Comparison of ENCODE assay signal across 8 cellular contexts in the genomic region with DNA sequence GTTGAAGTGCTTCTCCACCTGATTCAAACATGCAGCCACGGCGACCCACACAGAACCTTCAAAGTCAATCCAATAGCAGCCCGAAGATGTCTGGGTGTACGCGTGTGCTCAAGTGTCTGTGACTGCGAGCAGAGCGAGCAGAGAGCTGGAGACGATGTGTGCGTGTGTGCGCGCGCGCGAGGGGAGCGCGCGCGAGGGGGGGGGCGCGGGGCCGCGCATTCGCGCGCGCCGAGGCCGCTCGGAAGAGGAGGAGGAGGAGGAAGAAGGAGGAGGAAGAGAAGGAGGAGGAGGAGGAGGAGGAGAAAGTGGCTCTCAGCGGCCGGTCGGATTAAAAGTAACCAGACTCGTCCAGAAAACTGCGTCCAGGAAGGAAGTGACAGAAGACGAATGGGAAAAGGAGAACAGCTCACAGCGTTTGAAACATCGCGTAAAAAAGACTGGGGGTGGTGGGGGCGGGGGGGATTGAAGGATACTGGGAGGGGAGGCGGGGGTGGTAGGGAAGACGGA. TPM values are rescaled to one million over a fixed set of nuclear protein-coding genes. Genes with fewer than 3 reads are reported as not detected.
A peak's percentile ranks its signal among the peaks of the same experiment; 100 is the strongest.
DNase-seq lines count a peak whose midpoint lies in the region; ATAC-seq and TF ChIP-seq lines count a peak whose summit lies in the region.

A gene (minus strand): TSS at position 126 of the 507 bp plus-strand sequence. CDS start 59,396 bp downstream, outside the sequence.

- no peak for TF ChIP-seq EP300 in gastroesophageal sphincter (IDR thresholded peaks at IDR 0.05)

- H3K27ac ChIP-seq in gastroesophageal sphincter: peak within 1 kb of the TSS; percentile 83 to 96 (median 93)

- ATAC-seq in activated T-cell treated with anti-CD3 and anti-CD28 coated beads, Interleukin-2, amount 50 U/mL, for 4 hours: peak in 1 of 2 donors; percentile 63
- peak; percentile 44 for ATAC-seq in HG02840 (IDR thresholded peaks at IDR 0.05; ENCODE audit: low FRiP score, unreplicated experiment)
- no peak for ATAC-seq in activated T-helper 17 cell treated with anti-CD3 and anti-CD28 coated beads, Interleukin-2, amount 50 U/mL, for 72 hours (replicated peaks)
- ATAC-seq in gastroesophageal sphincter: peak; percentile 80

- H3K27me3 ChIP-seq in gastroesophageal sphincter: no peaks in the 10 kb centered on the region

- no peaks in the 10 kb centered on the region for H3K9me3 Mint-ChIP-seq in activated T-cell treated with anti-CD3 and anti-CD28 coated beads, Interleukin-2, amount 50 U/mL, for 4 hours
- H3K9me3 Mint-ChIP-seq in activated T-helper 17 cell treated with anti-CD3 and anti-CD28 coated beads, Interleukin-2, amount 50 U/mL, for 72 hours: no peaks in the 10 kb centered on the region
- H3K9me3 Mint-ChIP-seq in nephron progenitor cell: no peaks in the 10 kb centered on the region

- H3K4me3 ChIP-seq in gastroesophageal sphincter: peak within 1 kb of the TSS; percentile 68 to 79

- peak within 1 kb of the TSS; percentile 86 for H3K4me3 Mint-ChIP-seq in activated T-cell treated with anti-CD3 and anti-CD28 coated beads, Interleukin-2, amount 50 U/mL, for 4 hours
- peak within 1 kb of the TSS; percentile 74 for H3K4me3 Mint-ChIP-seq in activated T-helper 17 cell treated with anti-CD3 and anti-CD28 coated beads, Interleukin-2, amount 50 U/mL, for 72 hours
- peak within 1 kb of the TSS; percentile 95 for H3K4me3 Mint-ChIP-seq in nephron progenitor cell

- H3K4me1 Mint-ChIP-seq in activated T-cell treated with anti-CD3 and anti-CD28 coated beads, Interleukin-2, amount 50 U/mL, for 4 hours (ENCODE audit: low read depth): peaks cover 19% of the 10 kb centered on the region
- H3K4me1 Mint-ChIP-seq in activated T-helper 17 cell treated with anti-CD3 and anti-CD28 coated beads, Interleukin-2, amount 50 U/mL, for 72 hours: peaks cover 20% of the 10 kb centered on the region
- H3K4me1 Mint-ChIP-seq in nephron progenitor cell: peaks cover 7% of the 10 kb centered on the region

- no peaks in the 10 kb centered on the region for H3K9me3 ChIP-seq in gastroesophageal sphincter

- peaks cover 0 to 65% (median 5%) of the 10 kb centered on the region in 3 donors for H3K4me1 ChIP-seq in gastroesophageal sphincter

- TF ChIP-seq POLR2A in gastroesophageal sphincter (IDR thresholded peaks at IDR 0.05): peak; percentile 76 to 86

- DNase-seq in activated T-cell treated with anti-CD3 and anti-CD28 coated beads, Interleukin-2, amount 50 U/mL, for 4 hours: no peak
- DNase-seq in activated T-cell treated with anti-CD3 and anti-CD28 coated beads for 4 hours (no peak), NCI-H510A treated with DMSO at 0.1 percent for 48 hours (lab: John Stamatoyannopoulos, UW) (peak; percentile 64), nephron progenitor cell (peak; percentile 63), OCI-M2 (lab: John Stamatoyannopoulos, UW; ENCODE audit: unreplicated experiment) (no peak)

- peaks cover 51% of the 10 kb centered on the region for H3K27me3 Mint-ChIP-seq in activated T-cell treated with anti-CD3 and anti-CD28 coated beads, Interleukin-2, amount 50 U/mL, for 4 hours (ENCODE audit: low read depth)
- peaks cover 50% of the 10 kb centered on the region for H3K27me3 Mint-ChIP-seq in activated T-helper 17 cell treated with anti-CD3 and anti-CD28 coated beads, Interleukin-2, amount 50 U/mL, for 72 hours
- H3K27me3 Mint-ChIP-seq in nephron progenitor cell (ENCODE audit: low read depth, poor library complexity): peaks cover 76% of the 10 kb centered on the region

- TF ChIP-seq CTCF in gastroesophageal sphincter (IDR thresholded peaks at IDR 0.05) (no peak), nephron progenitor cell (IDR thresholded peaks at IDR 0.05) (no peak)

- WGBS in gastroesophageal sphincter (ENCODE audit: low coverage in 1 of 2), 2 donors: 0% methylated on average over 24 to 33 of the region's 41 CpGs

- H3K27ac Mint-ChIP-seq in activated T-helper 17 cell treated with anti-CD3 and anti-CD28 coated beads, Interleukin-2, amount 50 U/mL, for 72 hours: no peak within 1 kb of the TSS
- no peak within 1 kb of the TSS for H3K27ac Mint-ChIP-seq in nephron progenitor cell

- H3K36me3 ChIP-seq in gastroesophageal sphincter: no peaks in the 10 kb centered on the region

- no peaks in the 10 kb centered on the region for H3K36me3 Mint-ChIP-seq in activated T-cell treated with anti-CD3 and anti-CD28 coated beads, Interleukin-2, amount 50 U/mL, for 4 hours (ENCODE audit: insufficient read depth)
- no peaks in the 10 kb centered on the region for H3K36me3 Mint-ChIP-seq in activated T-helper 17 cell treated with anti-CD3 and anti-CD28 coated beads, Interleukin-2, amount 50 U/mL, for 72 hours (ENCODE audit: low read depth)
- no peaks in the 10 kb centered on the region for H3K36me3 Mint-ChIP-seq in nephron progenitor cell (ENCODE audit: low read depth)

RNA-seq across cellular contexts. Expression of the gene that starts here (rescaled TPM):
- total RNA-seq in activated T-cell treated with anti-CD3 and anti-CD28 coated beads, Interleukin-2, amount 50 U/mL, for 4 hours: 1 to 10 TPM in 2 of 3 donors, under 1 TPM in 1; 0.76 to 3.1 (median 1.4) TPM
- under 1 TPM in 1 of 2 donors, not detected in 1; 0.77 TPM for total RNA-seq in activated T-helper 17 cell treated with anti-CD3 and anti-CD28 coated beads, Interleukin-2, amount 50 U/mL, for 72 hours
- total RNA-seq in gastroesophageal sphincter: 10 to 100 TPM; 23.1 to 66.9 (median 29.5) TPM

Comparison
In these comparisons a context has a peak if more than half of its experiments do, and no peak if none do; other contexts are left out.
1. RNA of the gene that starts here (total RNA-seq): 23.1 to 66.9 TPM in gastroesophageal sphincter; 0.76 to 3.1 TPM in activated T-cell treated with anti-CD3 and anti-CD28 coated beads, Interleukin-2, amount 50 U/mL, for 4 hours and 0.77 TPM in activated T-helper 17 cell treated with anti-CD3 and anti-CD28 coated beads, Interleukin-2, amount 50 U/mL, for 72 hours; every median in the first group is over 4 times any median in the second.
2. DNase-seq: peak in NCI-H510A treated with DMSO at 0.1 percent for 48 hours (single experiment) and nephron progenitor cell (single experiment); none in activated T-cell treated with anti-CD3 and anti-CD28 coated beads, Interleukin-2, amount 50 U/mL, for 4 hours (single experiment), activated T-cell treated with anti-CD3 and anti-CD28 coated beads for 4 hours (single experiment) and OCI-M2 (single experiment).
3. Peak in every context shown above with its lines, with median percentiles within 50 percentile points of each other: H3K4me3 Mint-ChIP-seq.